ENCODE assay signal across 19 cellular contexts in the genomic region with DNA sequence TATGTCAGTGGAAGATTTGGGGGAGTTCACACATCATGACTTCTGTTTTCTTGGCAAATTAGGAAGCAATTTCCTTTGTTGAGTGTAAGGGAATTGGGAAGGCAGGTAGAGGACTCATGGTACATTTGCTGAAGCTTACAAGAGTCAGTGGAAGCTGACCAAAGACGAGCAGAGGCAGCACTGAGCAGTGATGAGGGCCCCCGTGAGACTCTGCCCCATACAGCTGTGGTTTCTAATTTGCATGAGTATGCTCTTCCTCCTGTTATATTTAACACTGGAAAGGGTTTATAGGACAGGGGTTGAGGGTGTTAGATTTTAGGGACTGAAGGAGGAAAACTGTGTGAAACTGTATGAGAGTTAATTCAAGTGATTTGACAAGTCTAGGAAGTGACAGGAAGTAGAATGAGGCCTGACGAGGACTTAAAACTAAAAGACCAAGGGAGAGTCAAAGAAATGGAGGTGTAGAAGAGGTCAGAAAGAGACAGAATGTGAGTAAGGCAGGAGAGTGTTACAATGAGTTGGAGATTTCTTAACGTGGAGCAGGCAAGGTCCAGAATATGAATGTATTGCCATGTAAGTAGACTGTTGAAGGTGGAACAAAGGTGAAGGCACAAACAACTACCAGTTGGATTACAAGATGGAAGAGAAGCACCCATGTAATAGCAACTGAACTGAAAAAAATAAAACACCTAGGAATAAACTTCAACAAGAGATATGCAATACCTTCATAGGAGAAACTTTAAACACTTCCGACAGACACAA. TPM values are rescaled to one million over a fixed set of nuclear protein-coding genes. Genes with fewer than 3 reads are reported as not detected.
A peak's percentile ranks its signal among the peaks of the same experiment; 100 is the strongest.
DNase-seq lines count a peak whose midpoint lies in the region; ATAC-seq and TF ChIP-seq lines count a peak whose summit lies in the region.
"Had no signal": no experiment of that assay in that cellular context is flagged by ENCODE, and none has a peak within 500 bp of the region (broad histone marks: within the 10 kb centered on the region; RNA-seq: fewer than 3 reads in every experiment).

No MANE protein-coding gene starts in this region.

- no peaks in the 10 kb centered on the region for H3K79me2 ChIP-seq in GM23338 (replicated peaks; ENCODE audit: insufficient read depth)
- no peaks in the 10 kb centered on the region for H3K79me2 ChIP-seq in SU-DHL-6 (ENCODE audit: insufficient read depth, low read length)

- H3K27me3 ChIP-seq in BLaER1 = no peaks in the 10 kb centered on the region
- H3K27me3 ChIP-seq in GM23338 (ENCODE audit: insufficient read depth) = no peaks in the 10 kb centered on the region
- H3K27me3 ChIP-seq in SU-DHL-6 (ENCODE audit: low read length) = no peaks in the 10 kb centered on the region
- H3K27me3 ChIP-seq: BLaER1 treated with 17β-estradiol and CSF1 and Interleukin-3, amounts not matched to agents 10 nM and 100 nM had no signal

- peaks cover 1% of the 10 kb centered on the region for H3K27me3 Mint-ChIP-seq in GM23338 (ENCODE audit: insufficient read depth, low read depth, poor library complexity)
- H3K27me3 Mint-ChIP-seq: B cell; CD4-positive, alpha-beta T cell; CD8-positive, alpha-beta memory T cell had no signal

- H2AFZ ChIP-seq in GM23338 (no peak overlapping the region), SU-DHL-6 (ENCODE audit: low read depth, low read length, severe bottlenecking) (peak overlapping the region; percentile 37)

- no peak overlapping the region for H3K27ac Mint-ChIP-seq in GM23338
- H3K27ac Mint-ChIP-seq: B cell; CD14-positive monocyte; CD4-positive, alpha-beta T cell had no signal

- TF ChIP-seq CTCF in GM23338 (conservative IDR thresholded peaks at IDR 0.05; ENCODE audit: low read depth in 2 of 2) (no peak), SU-DHL-6 (IDR thresholded peaks at IDR 0.05; ENCODE audit: insufficient read depth, low read length, poor library complexity, severe bottlenecking) (no peak)

- peaks cover 12% of the 10 kb centered on the region; the same call in 2 of the 3 replicates for H3K36me3 Mint-ChIP-seq in GM23338 (ENCODE audit: low read depth)

- peak overlapping the region; percentile 44 for H3K4me2 ChIP-seq in BLaER1
- no peak overlapping the region for H3K4me2 ChIP-seq in GM23338
- peak overlapping the region; percentile 35 for H3K4me2 ChIP-seq in SU-DHL-6 (ENCODE audit: low read depth, low read length, poor library complexity, severe bottlenecking)

- peaks cover 22% of the 10 kb centered on the region for H3K9me3 ChIP-seq in BLaER1
- no peaks in the 10 kb centered on the region for H3K9me3 ChIP-seq in SU-DHL-6 (ENCODE audit: insufficient read depth, low read length)

- H3K4me1 Mint-ChIP-seq in GM23338 = no peaks in the 10 kb centered on the region; the same call in 2 of the 3 replicates
- H3K4me1 Mint-ChIP-seq: CD14-positive monocyte; CD8-positive, alpha-beta memory T cell had no signal

- no peaks in the 10 kb centered on the region for H3K9me2 ChIP-seq in GM23338 (ENCODE audit: insufficient read depth)
- H3K9me2 ChIP-seq in SU-DHL-6 (replicated peaks; ENCODE audit: insufficient read depth, low read length) = no peaks in the 10 kb centered on the region

- H3K4me1 ChIP-seq in BLaER1 = peaks cover 12% of the 10 kb centered on the region
- H3K4me1 ChIP-seq in GM23338 (ENCODE audit: insufficient read depth) = no peaks in the 10 kb centered on the region

- H3K4me3 ChIP-seq in BLaER1 (no peak overlapping the region), GM23338 (no peak overlapping the region), SU-DHL-6 (ENCODE audit: insufficient read depth, low read length, poor library complexity, severe bottlenecking) (no peak overlapping the region)
- H3K4me3 ChIP-seq: BLaER1 treated with 17β-estradiol and CSF1 and Interleukin-3, amounts not matched to agents 10 nM and 100 nM had no signal

- H3K9me3 Mint-ChIP-seq in GM23338 = peaks cover 7% of the 10 kb centered on the region; the same call in 2 of the 3 replicates
- H3K9me3 Mint-ChIP-seq: CD8-positive, alpha-beta memory T cell had no signal

- H3K36me3 ChIP-seq in BLaER1 = peaks cover 37% of the 10 kb centered on the region
- H3K36me3 ChIP-seq in GM23338 (ENCODE audit: insufficient read depth) = no peaks in the 10 kb centered on the region
- H3K36me3 ChIP-seq in SU-DHL-6 (ENCODE audit: low read length) = no peaks in the 10 kb centered on the region

- no peak overlapping the region for H3K9ac ChIP-seq in BLaER1
- no peak overlapping the region for H3K9ac ChIP-seq in SU-DHL-6 (ENCODE audit: low read length)
- H3K9ac ChIP-seq: BLaER1 treated with 17β-estradiol and CSF1 and Interleukin-3, amounts not matched to agents 10 nM and 100 nM had no signal

- H3K4me3 Mint-ChIP-seq in GM23338 = no peak overlapping the region
- H3K4me3 Mint-ChIP-seq: B cell; CD14-positive monocyte; CD4-positive, alpha-beta T cell; CD8-positive, alpha-beta memory T cell had no signal

- H3F3A ChIP-seq in GM23338 (replicated peaks; ENCODE audit: low read depth) (no peaks in the 10 kb centered on the region), SU-DHL-6 (ENCODE audit: insufficient read depth) (no peaks in the 10 kb centered on the region)

- ATAC-seq in GM23338 = no peak
- ATAC-seq in GM19463 (IDR thresholded peaks at IDR 0.05; ENCODE audit: unreplicated experiment) = no peak
- ATAC-seq in GM21528 (IDR thresholded peaks at IDR 0.05; ENCODE audit: low FRiP score, unreplicated experiment) = no peak

- no peaks in the 10 kb centered on the region for H4K20me1 ChIP-seq in BLaER1
- H4K20me1 ChIP-seq in GM23338 (replicated peaks; ENCODE audit: insufficient read depth) = no peaks in the 10 kb centered on the region
- H4K20me1 ChIP-seq in SU-DHL-6 (ENCODE audit: low read depth, low read length) = no peaks in the 10 kb centered on the region
- H4K20me1 ChIP-seq: BLaER1 treated with 17β-estradiol and CSF1 and Interleukin-3, amounts not matched to agents 10 nM and 100 nM had no signal

- DNase-seq in GM23338 (ENCODE audit: low spot score) (no peak), NAMALWA (ENCODE audit: low spot score) (peak; percentile 49), kidney glomerular epithelial cell (lab: John Stamatoyannopoulos, UW) (no peak), NCI-H1930 (lab: John Stamatoyannopoulos, UW) (no peak)
- DNase-seq: CD4-positive, alpha-beta T cell; CD8-positive, alpha-beta memory T cell; DMS 273 treated with DMSO at 0.1 percent for 48 hours; DMS79; GF-D8; H7; HCEC 1CT had no signal

- H3K27ac ChIP-seq in BLaER1 (no peak overlapping the region), GM23338 (ENCODE audit: low read depth) (peak overlapping the region; percentile 39; the same call in 1 of the 2 replicates), SU-DHL-6 (ENCODE audit: low read depth, low read length) (peak overlapping the region; percentile 35)
- H3K27ac ChIP-seq: 22Rv1; BLaER1 treated with 17β-estradiol and CSF1 and Interleukin-3, amounts not matched to agents 10 nM and 100 nM had no signal

TF ChIP-seq in GM23338, 12 proteins besides CTCF, POLR2A, EP300 and RAD21:
- TF ChIP-seq, protein P1, sequence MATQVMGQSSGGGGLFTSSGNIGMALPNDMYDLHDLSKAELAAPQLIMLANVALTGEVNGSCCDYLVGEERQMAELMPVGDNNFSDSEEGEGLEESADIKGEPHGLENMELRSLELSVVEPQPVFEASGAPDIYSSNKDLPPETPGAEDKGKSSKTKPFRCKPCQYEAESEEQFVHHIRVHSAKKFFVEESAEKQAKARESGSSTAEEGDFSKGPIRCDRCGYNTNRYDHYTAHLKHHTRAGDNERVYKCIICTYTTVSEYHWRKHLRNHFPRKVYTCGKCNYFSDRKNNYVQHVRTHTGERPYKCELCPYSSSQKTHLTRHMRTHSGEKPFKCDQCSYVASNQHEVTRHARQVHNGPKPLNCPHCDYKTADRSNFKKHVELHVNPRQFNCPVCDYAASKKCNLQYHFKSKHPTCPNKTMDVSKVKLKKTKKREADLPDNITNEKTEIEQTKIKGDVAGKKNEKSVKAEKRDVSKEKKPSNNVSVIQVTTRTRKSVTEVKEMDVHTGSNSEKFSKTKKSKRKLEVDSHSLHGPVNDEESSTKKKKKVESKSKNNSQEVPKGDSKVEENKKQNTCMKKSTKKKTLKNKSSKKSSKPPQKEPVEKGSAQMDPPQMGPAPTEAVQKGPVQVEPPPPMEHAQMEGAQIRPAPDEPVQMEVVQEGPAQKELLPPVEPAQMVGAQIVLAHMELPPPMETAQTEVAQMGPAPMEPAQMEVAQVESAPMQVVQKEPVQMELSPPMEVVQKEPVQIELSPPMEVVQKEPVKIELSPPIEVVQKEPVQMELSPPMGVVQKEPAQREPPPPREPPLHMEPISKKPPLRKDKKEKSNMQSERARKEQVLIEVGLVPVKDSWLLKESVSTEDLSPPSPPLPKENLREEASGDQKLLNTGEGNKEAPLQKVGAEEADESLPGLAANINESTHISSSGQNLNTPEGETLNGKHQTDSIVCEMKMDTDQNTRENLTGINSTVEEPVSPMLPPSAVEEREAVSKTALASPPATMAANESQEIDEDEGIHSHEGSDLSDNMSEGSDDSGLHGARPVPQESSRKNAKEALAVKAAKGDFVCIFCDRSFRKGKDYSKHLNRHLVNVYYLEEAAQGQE (IDR thresholded peaks at IDR 0.05; ENCODE audit: unreplicated experiment) = no peak
- no peak for TF ChIP-seq ZNF331 (CRISPR knock-in tag; IDR thresholded peaks at IDR 0.05; ENCODE audit: low read depth)
- TF ChIP-seq, protein P2, sequence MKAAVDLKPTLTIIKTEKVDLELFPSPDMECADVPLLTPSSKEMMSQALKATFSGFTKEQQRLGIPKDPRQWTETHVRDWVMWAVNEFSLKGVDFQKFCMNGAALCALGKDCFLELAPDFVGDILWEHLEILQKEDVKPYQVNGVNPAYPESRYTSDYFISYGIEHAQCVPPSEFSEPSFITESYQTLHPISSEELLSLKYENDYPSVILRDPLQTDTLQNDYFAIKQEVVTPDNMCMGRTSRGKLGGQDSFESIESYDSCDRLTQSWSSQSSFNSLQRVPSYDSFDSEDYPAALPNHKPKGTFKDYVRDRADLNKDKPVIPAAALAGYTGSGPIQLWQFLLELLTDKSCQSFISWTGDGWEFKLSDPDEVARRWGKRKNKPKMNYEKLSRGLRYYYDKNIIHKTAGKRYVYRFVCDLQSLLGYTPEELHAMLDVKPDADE (IDR thresholded peaks at IDR 0.05) = no peak
- no peak for TF ChIP-seq STAT1 (IDR thresholded peaks at IDR 0.05; ENCODE audit: unreplicated experiment)
- no peak for TF ChIP-seq JUNB (IDR thresholded peaks at IDR 0.05; ENCODE audit: unreplicated experiment)
- TF ChIP-seq NANOG (IDR thresholded peaks at IDR 0.05; ENCODE audit: borderline replicate concordance) = no peak
- no peak for TF ChIP-seq EZH2 (IDR thresholded peaks at IDR 0.05; ENCODE audit: low read depth, unreplicated experiment)
- TF ChIP-seq ZNF114 (CRISPR knock-in tag; IDR thresholded peaks at IDR 0.05) = no peak
- no peak for TF ChIP-seq CREB1 (CRISPR knock-in tag; IDR thresholded peaks at IDR 0.05; ENCODE audit: low read depth)

RNA-seq across cellular contexts. Expression of a gene that starts 23.5 kb away (rescaled TPM):
- 14.6 and 14.8 TPM in 2 replicates for total RNA-seq in GM23338 (2014; rRNA removed; shearing (Covaris generic))
- 100 and 104 TPM in 2 replicates for polyA plus RNA-seq in GM23338 (2016; fragmentation: Nextera tagmentation; extraction: Ambion mirVana)

RNA-seq across cellular contexts. Expression of a gene that starts 36.2 kb away (rescaled TPM):
- 29.8 and 30.0 TPM in 2 replicates for total RNA-seq in GM23338 (2014; rRNA removed; shearing (Covaris generic))
- polyA plus RNA-seq in GM23338 (2016; fragmentation: Nextera tagmentation; extraction: Ambion mirVana) = 21.1 and 30.5 TPM in 2 replicates

RNA-seq across cellular contexts. Expression of a gene that starts 40.9 kb away (rescaled TPM):
- 4.6 and 5.0 TPM in 2 replicates for total RNA-seq in GM23338 (2014; rRNA removed; shearing (Covaris generic))
- polyA plus RNA-seq in GM23338 (2016; fragmentation: Nextera tagmentation; extraction: Ambion mirVana) = 2.1 and 2.6 TPM in 2 replicates
